In genomic region chr4:61276034-61276433, GRCh38 we compare ENCODE assay signal across 31 cellular contexts.
"Had no signal": no experiment of that assay in that cellular context is flagged by ENCODE, and none has a peak within 500 bp of the region (broad histone marks: within the 10 kb centered on the region; RNA-seq: fewer than 3 reads in every experiment).

No MANE protein-coding gene starts in this region.

- H2AFZ ChIP-seq: neural progenitor cell, parathyroid adenoma had no signal

- H3K27me3 Mint-ChIP-seq: naive B cell; naive thymus-derived CD8-positive, alpha-beta T cell; natural killer cell treated with Interleukin-12 subunit alpha and Interleukin-12 subunit beta and Interleukin-15 and Interleukin-18, amount 100 ng/mL, for 72 hours; progenitor cell of endocrine pancreas; stimulated activated memory B cell treated with anti-CD40 and anti-IgM and Interleukin-4, amounts not matched to agents 10 μg/mL and 1 μg/mL and 100 μg/mL, for 72 hours; stimulated activated naive CD8-positive, alpha-beta T cell treated with anti-CD3 and anti-CD28 coated beads, Interleukin-15, amount 100 ng/mL, for 72 hours; type B pancreatic cell had no signal

- H3K27ac Mint-ChIP-seq: naive B cell; naive thymus-derived CD8-positive, alpha-beta T cell; natural killer cell treated with Interleukin-12 subunit alpha and Interleukin-12 subunit beta and Interleukin-15 and Interleukin-18, amount 100 ng/mL, for 72 hours; nephron progenitor cell; neural progenitor cell; progenitor cell of endocrine pancreas; stimulated activated memory B cell treated with anti-CD40 and anti-IgM and Interleukin-4, amounts not matched to agents 10 μg/mL and 1 μg/mL and 100 μg/mL, for 72 hours; stimulated activated naive CD8-positive, alpha-beta T cell treated with anti-CD3 and anti-CD28 coated beads, Interleukin-15, amount 100 ng/mL, for 72 hours; type B pancreatic cell had no signal

- DNase-seq: naive B cell; naive thymus-derived CD8-positive, alpha-beta T cell; nephron progenitor cell; occipital lobe; ovary; posterior cingulate gyrus; psoas muscle; right cardiac atrium; right lobe of liver; sigmoid colon; small intestine; stimulated activated CD4-positive, alpha-beta T cell treated with anti-CD3 and anti-CD28 coated beads, Interleukin-15, amount 100 ng/mL, for 24 hours; stimulated activated CD4-positive, alpha-beta T cell treated with anti-CD3 and anti-CD28 coated beads, Interleukin-4, amount 100 ng/mL, for 1 hour; stimulated activated CD4-positive, alpha-beta T cell treated with anti-CD3 and anti-CD28 coated beads, Interleukin-4, amount 100 ng/mL, for 4 hours; stimulated activated CD8-positive, alpha-beta memory T cell treated with anti-CD3 and anti-CD28 coated beads, Interleukin-4, amount 100 ng/mL, for 48 hours; stimulated activated naive CD4-positive, alpha-beta T cell; stimulated activated naive CD8-positive, alpha-beta T cell treated with anti-CD3 and anti-CD28 coated beads, Interleukin-15, amount 100 ng/mL, for 72 hours; stimulated activated naive CD8-positive, alpha-beta T cell treated with anti-CD3 and anti-CD28 coated beads, Interleukin-15, Interleukin-2, amounts not matched to agents 100 U/mL and 50 U/mL, for 24 hours; substantia nigra; testis; thyroid gland; transverse colon; upper lobe of right lung; uterus had no signal

- H3K27me3 ChIP-seq: neural progenitor cell, ovary, right lobe of liver, sigmoid colon, suprapubic skin, testis, thyroid gland, transverse colon, upper lobe of right lung, uterus had no signal

- H3K4me1 Mint-ChIP-seq: naive B cell; naive thymus-derived CD8-positive, alpha-beta T cell; nephron progenitor cell; stimulated activated memory B cell treated with anti-CD40 and anti-IgM and Interleukin-4, amounts not matched to agents 10 μg/mL and 1 μg/mL and 100 μg/mL, for 72 hours; stimulated activated naive CD8-positive, alpha-beta T cell treated with anti-CD3 and anti-CD28 coated beads, Interleukin-15, amount 100 ng/mL, for 72 hours had no signal

- H3K9me3 ChIP-seq: ovary, psoas muscle, right lobe of liver, sigmoid colon, suprapubic skin, testis, thyroid gland, transverse colon, upper lobe of right lung, uterus had no signal

- H3K27ac ChIP-seq: neural progenitor cell, ovary, parathyroid adenoma, psoas muscle, right lobe of liver, sigmoid colon, suprapubic skin, testis, thyroid gland, transverse colon, upper lobe of right lung, uterus had no signal

- H3K9me3 Mint-ChIP-seq: natural killer cell treated with Interleukin-12 subunit alpha and Interleukin-12 subunit beta and Interleukin-15 and Interleukin-18, amount 100 ng/mL, for 72 hours; nephron progenitor cell; neural progenitor cell; stimulated activated memory B cell treated with anti-CD40 and anti-IgM and Interleukin-4, amounts not matched to agents 10 μg/mL and 1 μg/mL and 100 μg/mL, for 72 hours; stimulated activated naive CD8-positive, alpha-beta T cell treated with anti-CD3 and anti-CD28 coated beads, Interleukin-15, amount 100 ng/mL, for 72 hours; type B pancreatic cell had no signal

- H3K4me1 ChIP-seq: neural progenitor cell, parathyroid adenoma, psoas muscle, right lobe of liver, sigmoid colon, testis, thyroid gland, transverse colon, upper lobe of right lung had no signal

- H3K4me3 Mint-ChIP-seq: naive B cell; naive thymus-derived CD8-positive, alpha-beta T cell; natural killer cell treated with Interleukin-12 subunit alpha and Interleukin-12 subunit beta and Interleukin-15 and Interleukin-18, amount 100 ng/mL, for 72 hours; nephron progenitor cell; neural progenitor cell; stimulated activated memory B cell treated with anti-CD40 and anti-IgM and Interleukin-4, amounts not matched to agents 10 μg/mL and 1 μg/mL and 100 μg/mL, for 72 hours; stimulated activated naive CD8-positive, alpha-beta T cell treated with anti-CD3 and anti-CD28 coated beads, Interleukin-15, amount 100 ng/mL, for 72 hours; type B pancreatic cell had no signal

- H3K4me2 ChIP-seq: neural progenitor cell had no signal

- H3K36me3 ChIP-seq: neural progenitor cell, ovary, right lobe of liver, sigmoid colon, suprapubic skin, thyroid gland, transverse colon, upper lobe of right lung, uterus had no signal

- H3K36me3 Mint-ChIP-seq: naive B cell; naive thymus-derived CD8-positive, alpha-beta T cell; natural killer cell treated with Interleukin-12 subunit alpha and Interleukin-12 subunit beta and Interleukin-15 and Interleukin-18, amount 100 ng/mL, for 72 hours; stimulated activated memory B cell treated with anti-CD40 and anti-IgM and Interleukin-4, amounts not matched to agents 10 μg/mL and 1 μg/mL and 100 μg/mL, for 72 hours; type B pancreatic cell had no signal

- ATAC-seq: naive thymus-derived CD8-positive, alpha-beta T cell; natural killer cell treated with Interleukin-12 subunit alpha and Interleukin-12 subunit beta and Interleukin-15 and Interleukin-18, amount 100 ng/mL, for 72 hours; psoas muscle; right cardiac atrium; right lobe of liver; stimulated activated memory B cell treated with anti-CD40 and anti-IgM and Interleukin-4, amounts not matched to agents 10 μg/mL and 1 μg/mL and 100 μg/mL, for 72 hours; stimulated activated naive CD8-positive, alpha-beta T cell treated with anti-CD3 and anti-CD28 coated beads, Interleukin-15, amount 100 ng/mL, for 72 hours; stimulated activated naive CD8-positive, alpha-beta T cell treated with anti-CD3 and anti-CD28 coated beads, Interleukin-15, Interleukin-2, amounts not matched to agents 100 U/mL and 50 U/mL, for 24 hours; upper lobe of right lung had no signal

- H3K79me2 ChIP-seq: parathyroid adenoma had no signal

- H3K4me3 ChIP-seq: neural progenitor cell, ovary, psoas muscle, right lobe of liver, sigmoid colon, suprapubic skin, testis, thyroid gland, transverse colon, upper lobe of right lung, uterus had no signal
